8 cellular contexts compared by ENCODE assay signal in genomic region chr14:24094839-24095195, GRCh38. TPM values are rescaled to one million over a fixed set of nuclear protein-coding genes. Genes with fewer than 3 reads are reported as not detected.
A peak's percentile ranks its signal among the peaks of the same experiment; 100 is the strongest.
DNase-seq lines count a peak whose midpoint lies in the region; ATAC-seq and TF ChIP-seq lines count a peak whose summit lies in the region.

No MANE protein-coding gene starts in this region.

- no peak overlapping the region for H2BK12ac ChIP-seq in trophoblast cell (ENCODE audit: low read length)

- H3K4me2 ChIP-seq in trophoblast cell (ENCODE audit: low read length), result peak overlapping the region; percentile 88

- H3K9me3 ChIP-seq in esophagus muscularis mucosa, result no peaks in the 10 kb centered on the region
- no peaks in the 10 kb centered on the region for H3K9me3 ChIP-seq in trophoblast cell (ENCODE audit: insufficient read depth, low read depth, low read length)

- peak overlapping the region; percentile 87 for H3K14ac ChIP-seq in trophoblast cell (ENCODE audit: low read length)

- TF ChIP-seq POLR2A in esophagus muscularis mucosa (IDR thresholded peaks at IDR 0.05; ENCODE audit: low read depth), result no peak

- H4K12ac ChIP-seq in trophoblast cell (ENCODE audit: low read depth, low read length), result peak overlapping the region; percentile 87

- H2BK5ac ChIP-seq in trophoblast cell (ENCODE audit: low read depth, low read length, poor library complexity), result peak overlapping the region; percentile 42

- H3K4me3 Mint-ChIP-seq in T-cell, result peak overlapping the region; percentile 93 to 97 (median 96)

- peaks cover 6% of the 10 kb centered on the region for H3K79me2 ChIP-seq in trophoblast cell (ENCODE audit: control insufficient read depth, insufficient read depth, low read length, poor library complexity)

- no peaks in the 10 kb centered on the region for H3K27me3 Mint-ChIP-seq in T-cell

- H3K79me1 ChIP-seq in trophoblast cell (ENCODE audit: low read length), result peaks cover 11% of the 10 kb centered on the region

- peak overlapping the region; percentile 94 to 96 (median 95) for H3K27ac ChIP-seq in esophagus muscularis mucosa (replicated peaks in 1 of 4)
- peak overlapping the region; percentile 70 for H3K27ac ChIP-seq in trophoblast cell (ENCODE audit: low read depth, low read length)

- 15% methylated on average over 13 of the region's 13 CpGs for WGBS in esophagus muscularis mucosa
- WGBS in trophoblast cell (ENCODE audit: extremely low coverage, insufficient coverage, insufficient read length), result no CpG with 5 or more reads among the region's 13 CpGs

- peaks cover 9% of the 10 kb centered on the region for H3K36me3 Mint-ChIP-seq in T-cell

- POLR2A ChIA-PET in T-cell (lab: Charles Lee), result interaction anchor here (0.6 to 1.2 kb wide), 3 partner anchors 14 to 148 kb away, joined by 3 read pairs; partner anchors contain the start of gene TINF2 (in 1 of the 2)

- DNase-seq in SIG-M5 treated with dmso at 0.1 percent for 504 hours (lab: John Stamatoyannopoulos, UW; ENCODE audit: unreplicated experiment) (peak; percentile 8), SIG-M5 (lab: John Stamatoyannopoulos, UW) (no peak), T-cell (peak in 2 of 34 experiments; percentile 2 to 13), esophagus muscularis mucosa (ENCODE audit: extremely low spot score) (no peak), trophoblast cell (peak in 1 of 2 donors; percentile 7), iPS-NIHi7 (ENCODE audit: extremely low spot score) (no peak), head of caudate nucleus (no peak), inferior parietal cortex (ENCODE audit: extremely low spot score) (no peak)

- H3K4me1 ChIP-seq in esophagus muscularis mucosa (peaks cover 20 to 29% (median 25%) of the 10 kb centered on the region in 4 donors), trophoblast cell (ENCODE audit: control insufficient read depth in 1 of 2, insufficient read depth in 2 of 2, low read length in 2 of 2) (peaks cover 0 to 14% of the 10 kb centered on the region in 2 experiments)

- TF ChIP-seq CTCF in esophagus muscularis mucosa (IDR thresholded peaks at IDR 0.05), result no peak

- intact Hi-C loops in esophagus muscularis mucosa (cut with DNase I) (no loop called here), head of caudate nucleus (cut with DNase I) (loop anchor here (5.0 kb wide), 1 partner anchor 38 kb away; no protein-coding TSS in a partner anchor)

- peak overlapping the region; percentile 72 for H3K9ac ChIP-seq in trophoblast cell (ENCODE audit: low read length)

- H3K4me1 Mint-ChIP-seq in T-cell, result peaks cover 28 to 41% (median 39%) of the 10 kb centered on the region in 3 donors

- peak overlapping the region; percentile 71 for H3K4ac ChIP-seq in trophoblast cell (ENCODE audit: low read depth, low read length)

- H2BK120ac ChIP-seq in trophoblast cell (ENCODE audit: insufficient read depth, low read length, poor library complexity), result peak overlapping the region; percentile 70

- no peak overlapping the region for H3K23ac ChIP-seq in trophoblast cell (ENCODE audit: low read length)

- H2AK5ac ChIP-seq in trophoblast cell (ENCODE audit: low read length), result peak overlapping the region; percentile 24

- CTCF ChIA-PET in T-cell (lab: Charles Lee), result interaction anchor here (0.9 to 7.6 kb wide), 3 partner anchors 14 to 15 kb away, joined by 4 to 96 read pairs (median 11); no protein-coding TSS in a partner anchor

- peak overlapping the region; percentile 53 for H2AFZ ChIP-seq in trophoblast cell (ENCODE audit: insufficient read depth, low read length, poor library complexity)

- H3K18ac ChIP-seq in trophoblast cell (ENCODE audit: low read length), result peak overlapping the region; percentile 85

- H3K4me3 ChIP-seq in esophagus muscularis mucosa, result peak overlapping the region; percentile 92 to 98 (median 93)
- H3K4me3 ChIP-seq in trophoblast cell (ENCODE audit: low read depth, low read length), result peak overlapping the region; percentile 72

- H4K8ac ChIP-seq in trophoblast cell (ENCODE audit: low read depth, low read length), result peak overlapping the region; percentile 77

- H4K91ac ChIP-seq in trophoblast cell (ENCODE audit: low read depth, low read length), result peak overlapping the region; percentile 88

- H3K27me3 ChIP-seq in esophagus muscularis mucosa (no peaks in the 10 kb centered on the region), trophoblast cell (ENCODE audit: insufficient read depth, low read length) (no peaks in the 10 kb centered on the region)

- H3K36me3 ChIP-seq in esophagus muscularis mucosa (peaks cover 5 to 19% (median 15%) of the 10 kb centered on the region in 4 donors), trophoblast cell (ENCODE audit: control insufficient read depth in 1 of 2, insufficient read depth in 2 of 2, low read length in 2 of 2) (peaks cover 8 to 14% of the 10 kb centered on the region in 2 experiments)

- H3K9me3 Mint-ChIP-seq in T-cell, result no peaks in the 10 kb centered on the region

- peak in 3 of 4 experiments; percentile 4 to 12 (median 11) for ATAC-seq in T-cell (replicated peaks in 1 of 4)

- no peak for TF ChIP-seq EP300 in esophagus muscularis mucosa (IDR thresholded peaks at IDR 0.05)

- H3K27ac Mint-ChIP-seq in T-cell, result peak overlapping the region; percentile 98

RNA-seq across cellular contexts. Expression of gene PCK2, which starts 0.7 kb away (rescaled TPM):
- total RNA-seq in T-cell (10 to 100 TPM; 11.8 to 35.5 (median 29.4) TPM), esophagus muscularis mucosa (10 to 100 TPM in 3 of 4 donors, 1 to 10 TPM in 1; 9.1 to 20.7 (median 12.5) TPM)
- polyA plus RNA-seq in trophoblast cell (2013), result 15.8 and 16.8 TPM in 2 replicates

RNA-seq across cellular contexts. Expression of gene DCAF11, which starts 19.8 kb away (rescaled TPM):
- 10 to 100 TPM; 78.5 to 94.1 (median 89.6) TPM for total RNA-seq in T-cell
- total RNA-seq in esophagus muscularis mucosa, result 10 to 100 TPM; 56.0 to 74.9 (median 66.8) TPM
- polyA plus RNA-seq in trophoblast cell (2013), result 22.2 and 25.2 TPM in 2 replicates

RNA-seq across cellular contexts. Expression of gene NRL, which starts 19.9 kb away (rescaled TPM):
- total RNA-seq in T-cell (1 to 10 TPM; 1.9 to 3.7 (median 3.4) TPM), esophagus muscularis mucosa (1 to 10 TPM; 1.8 to 3.3 (median 3.0) TPM)
- polyA plus RNA-seq in trophoblast cell (2013), result 0.55 and 0.58 TPM in 2 replicates

RNA-seq across cellular contexts. Expression of gene CPNE6, which starts 23.5 kb away (rescaled TPM):
- total RNA-seq in T-cell (not detected), esophagus muscularis mucosa (under 1 TPM in 3 of 4 donors, not detected in 1; 0.26 to 0.34 (median 0.33) TPM)
- not detected in 2 replicates for polyA plus RNA-seq in trophoblast cell (2013)

RNA-seq across cellular contexts. Expression of gene FITM1, which starts 35.6 kb away (rescaled TPM):
- total RNA-seq in T-cell (1 to 10 TPM; 2.5 to 3.5 (median 3.2) TPM), esophagus muscularis mucosa (under 1 TPM in 3 of 4 donors, not detected in 1; 0.34 to 0.83 (median 0.52) TPM)
- polyA plus RNA-seq in trophoblast cell (2013), result 0.21 and 0.33 TPM in 2 replicates
